ENCODE assay signal across 18 cellular contexts in genomic region chr6:147103641-147104040, GRCh38.
DNase-seq lines count a peak whose midpoint lies in the region; TF ChIP-seq lines count a peak whose summit lies in the region.
"Had no signal": no experiment of that assay in that cellular context is flagged by ENCODE, and none has a peak within 500 bp of the region (broad histone marks: within the 10 kb centered on the region; RNA-seq: fewer than 3 reads in every experiment).

No MANE protein-coding gene starts in this region.

- DNase-seq in GF-D8 (lab: John Stamatoyannopoulos, UW) (peak; percentile 75), fibroblast of villous mesenchyme (ENCODE audit: low read depth) (peak; percentile 30), SHP77 treated with DMSO at 0.1 percent for 48 hours (lab: John Stamatoyannopoulos, UW) (no peak), AG08395 (ENCODE audit: low spot score) (no peak), NCI-H82 (lab: John Stamatoyannopoulos, UW) (no peak)
- DNase-seq: Caco-2, DMS53, HFFc6, MM.1S, NCI-H1417 treated with DMSO at 0.1 percent for 48 hours, NCI-H2227 treated with DMSO at 0.1 percent for 48 hours, NCI-H524 treated with DMSO at 0.1 percent for 48 hours, PC-9, T-helper 17 cell had no signal

- no peaks in the 10 kb centered on the region for H3K9me3 ChIP-seq in BLaER1 treated with 17β-estradiol and CSF1 and Interleukin-3, amounts not matched to agents 10 nM and 100 nM (replicated peaks in 1 of 11)
- H3K9me3 ChIP-seq: Caco-2 had no signal

- peaks cover 8 to 32% (median 11%) of the 10 kb centered on the region in 10 experiments; a peak in 17 of 20 replicates for H3K4me1 ChIP-seq in BLaER1 treated with 17β-estradiol and CSF1 and Interleukin-3, amounts not matched to agents 10 nM and 100 nM
- H3K4me1 ChIP-seq: Caco-2 had no signal

- H4K20me1 ChIP-seq in BLaER1 treated with 17β-estradiol and CSF1 and Interleukin-3, amounts not matched to agents 10 nM and 100 nM = no peaks in the 10 kb centered on the region

- no peak overlapping the region for H3K27ac ChIP-seq in BLaER1 treated with 17β-estradiol and CSF1 and Interleukin-3, amounts not matched to agents 10 nM and 100 nM
- H3K27ac ChIP-seq: C4-2B, KMS-11, PC-9 had no signal

- H3K4me2 ChIP-seq in BLaER1 treated with 17β-estradiol and CSF1 and Interleukin-3, amounts not matched to agents 10 nM and 100 nM = peak overlapping the region in 9 of 11 experiments; percentile 4 to 70 (median 20); a peak in 13 of 22 replicates
- H3K4me2 ChIP-seq: KMS-11, PC-9 had no signal

- H3K36me3 ChIP-seq in BLaER1 treated with 17β-estradiol and CSF1 and Interleukin-3, amounts not matched to agents 10 nM and 100 nM = no peaks in the 10 kb centered on the region

- H3K4me3 ChIP-seq in BLaER1 treated with 17β-estradiol and CSF1 and Interleukin-3, amounts not matched to agents 10 nM and 100 nM = no peak overlapping the region
- H3K4me3 ChIP-seq in fibroblast of villous mesenchyme (ENCODE audit: low read depth, low read length) = no peak overlapping the region
- H3K4me3 ChIP-seq: PC-9 had no signal

- H3K9ac ChIP-seq in BLaER1 treated with 17β-estradiol and CSF1 and Interleukin-3, amounts not matched to agents 10 nM and 100 nM = no peak overlapping the region
- H3K9ac ChIP-seq: KMS-11 had no signal

- H3K27me3 ChIP-seq in BLaER1 treated with 17β-estradiol and CSF1 and Interleukin-3, amounts not matched to agents 10 nM and 100 nM = no peaks in the 10 kb centered on the region

- no peak for TF ChIP-seq CTCF in fibroblast of villous mesenchyme (IDR thresholded peaks at IDR 0.05; ENCODE audit: insufficient read depth, low read depth, low read length)

TF ChIP-seq in PFSK-1, 5 proteins besides CTCF, POLR2A, EP300 and RAD21:
- TF ChIP-seq TAF1 (IDR thresholded peaks at IDR 0.05; ENCODE audit: borderline replicate concordance, insufficient read depth, low read length) = 0 out of 2 replicates have a peak, but pooled peaks have one; percentile 19
- TF ChIP-seq SIN3A (IDR thresholded peaks at IDR 0.05; ENCODE audit: borderline replicate concordance, insufficient read depth, low read length) = no peak
TF ChIP-seq in PFSK-1: peak in this region for 1.

Comparison
In these comparisons a context has a peak if more than half of its experiments do, and no peak if none do; other contexts are left out.
1. DNase-seq: peak in GF-D8 (single experiment) and fibroblast of villous mesenchyme (single experiment); none in SHP77 treated with DMSO at 0.1 percent for 48 hours (single experiment), AG08395 (single experiment) and NCI-H82 (single experiment).